18 cellular contexts compared by ENCODE assay signal in genomic region chr2:235538989-235539388, GRCh38. TPM values are rescaled to one million over a fixed set of nuclear protein-coding genes. Genes with fewer than 3 reads are reported as not detected.
DNase-seq lines count a peak whose midpoint lies in the region; ATAC-seq, FAIRE-seq and TF ChIP-seq lines count a peak whose summit lies in the region.
"Had no signal": no experiment of that assay in that cellular context is flagged by ENCODE, and none has a peak within 500 bp of the region (broad histone marks: within the 10 kb centered on the region; RNA-seq: fewer than 3 reads in every experiment).

No MANE protein-coding gene starts in this region.

- H3K9me3 ChIP-seq in Peyer's patch (no peaks in the 10 kb centered on the region), small intestine (ENCODE audit: control insufficient read depth, low read depth) (no peaks in the 10 kb centered on the region)
- H3K9me3 ChIP-seq: HAP-1 had no signal

- TF ChIP-seq CTCF in C4-2B (conservative IDR thresholded peaks at IDR 0.05) (no peak), Peyer's patch (IDR thresholded peaks at IDR 0.05) (peak in 2 of 6 experiments; percentile 2 to 8)

- no peak overlapping the region for H3K4me3 ChIP-seq in Peyer's patch
- H3K4me3 ChIP-seq in small intestine (ENCODE audit: low read depth in 1 of 2, low read length in 2 of 2), result no peak overlapping the region
- H3K4me3 ChIP-seq: HAP-1 had no signal

- no peak for FAIRE-seq in small intestine (lab: Jason Lieb, UNC)
- FAIRE-seq: A204.1, D721Med, H1 had no signal

- TF ChIP-seq POLR2A in Peyer's patch (IDR thresholded peaks at IDR 0.05), result no peak

- no peaks in the 10 kb centered on the region for H3K36me3 ChIP-seq in Peyer's patch
- no peaks in the 10 kb centered on the region for H3K36me3 ChIP-seq in small intestine (ENCODE audit: control insufficient read depth in 2 of 2, insufficient read depth in 2 of 2, low read length in 2 of 2)
- H3K36me3 ChIP-seq: HAP-1 had no signal

- peak; percentile 22 for ATAC-seq in left colon
- ATAC-seq in HG03135 (IDR thresholded peaks at IDR 0.05; ENCODE audit: unreplicated experiment), result no peak
- ATAC-seq: CD8-positive, alpha-beta T cell had no signal

- no peaks in the 10 kb centered on the region for H3K27me3 ChIP-seq in Peyer's patch
- H3K27me3 ChIP-seq in small intestine (ENCODE audit: control insufficient read depth in 2 of 2, insufficient read depth in 2 of 2, low read length in 2 of 2), result no peaks in the 10 kb centered on the region

- H3K4me1 ChIP-seq in Peyer's patch, result peaks cover 0 to 54% (median 2%) of the 10 kb centered on the region in 4 donors
- H3K4me1 ChIP-seq in small intestine (ENCODE audit: control insufficient read depth in 2 of 2, insufficient read depth in 1 of 2, low read depth in 1 of 2, low read length in 1 of 2), result peaks cover 13 to 17% of the 10 kb centered on the region in 2 donors
- H3K4me1 ChIP-seq: HAP-1 had no signal

- WGBS in small intestine, 3 donors, result 12 to 61% (median 32%) methylated on average over 5 of the region's 5 CpGs

- H3K27ac ChIP-seq in C4-2B (peak overlapping the region; percentile 21), Peyer's patch (peak overlapping the region in 2 of 4 donors; percentile 2 to 6), small intestine (ENCODE audit: low read depth in 1 of 2, low read length in 1 of 2) (peak overlapping the region in 1 of 2 donors; percentile 65)
- H3K27ac ChIP-seq: HL-60 had no signal

- DNase-seq in Peyer's patch (peak in 2 of 3 donors; percentile 31 to 37), left colon (peak in 1 of 2 donors; percentile 27), small intestine (peak; percentile 73), SW 1271 (lab: John Stamatoyannopoulos, UW) (no peak)
- DNase-seq in activated CD4-positive, alpha-beta T cell treated with anti-CD3 and anti-CD28 coated beads for 1 hour, result no peak
- DNase-seq: C1 segment of cervical spinal cord; CD8-positive, alpha-beta T cell; COR-L47; DMS53; GF-D8 had no signal

- intact Hi-C loops in left colon (cut with DNase I, micrococcal nuclease), result no loop called here

RNA-seq across cellular contexts. Expression of gene AGAP1, which starts 45.1 kb away (rescaled TPM):
- total RNA-seq in Peyer's patch, result 10 to 100 TPM; 55.7 to 79.1 (median 66.9) TPM
- total RNA-seq in left colon, result 10 to 100 TPM; 61.3 to 78.5 TPM
- polyA plus RNA-seq in small intestine, result 10 to 100 TPM in 2 of 3 donors, 1 to 10 TPM in 1; 9.8 to 15.6 (median 15.4) TPM
- total RNA-seq: B cell had no signal

Comparison
In these comparisons a context has a peak if more than half of its experiments do, and no peak if none do; other contexts are left out.
1. DNase-seq: peak in Peyer's patch (2 of 3) and small intestine (single experiment); none in activated CD4-positive, alpha-beta T cell treated with anti-CD3 and anti-CD28 coated beads for 1 hour (single experiment) and SW 1271 (0 of 2).